In genomic region chr2:110100481-110101279, GRCh38 we compare ENCODE assay signal across 9 cellular contexts. TPM values are rescaled to one million over a fixed set of nuclear protein-coding genes. Genes with fewer than 3 reads are reported as not detected.
DNase-seq lines count a peak whose midpoint lies in the region; ATAC-seq and TF ChIP-seq lines count a peak whose summit lies in the region.
"Not testable (repeated sequence)": the region's sequence is repeated elsewhere in the genome, so short reads cannot be mapped to it uniquely, and the experiment has no call there.
"Had no signal": no experiment of that assay in that cellular context is flagged by ENCODE, and none has a peak within 500 bp of the region (broad histone marks: within the 10 kb centered on the region; RNA-seq: fewer than 3 reads in every experiment).

No MANE protein-coding gene starts in this region.

- H3K4me3 Mint-ChIP-seq in activated naive CD4-positive, alpha-beta T cell treated with anti-CD3 and anti-CD28 coated beads, Interleukin-2, amount 50 U/mL, for 24 hours = not testable (repeated sequence)

- H3F3A ChIP-seq in Loucy (ENCODE audit: low read depth) = not testable (repeated sequence)

- not testable (repeated sequence) for H3K27me3 Mint-ChIP-seq in activated naive CD4-positive, alpha-beta T cell treated with anti-CD3 and anti-CD28 coated beads, Interleukin-2, amount 50 U/mL, for 24 hours

- TF ChIP-seq EP300 in upper lobe of left lung (IDR thresholded peaks at IDR 0.05) = not testable (repeated sequence)

- H3K4me2 ChIP-seq in BLaER1 (peak overlapping the region; percentile 61), skeletal muscle satellite cell (ENCODE audit: low read length) (peak overlapping the region; percentile 72)
- H3K4me2 ChIP-seq in Loucy (ENCODE audit: low read depth, low read length, poor library complexity, severe bottlenecking) = not testable (repeated sequence)

- not testable (repeated sequence) for H3K4me1 Mint-ChIP-seq in activated naive CD4-positive, alpha-beta T cell treated with anti-CD3 and anti-CD28 coated beads, Interleukin-2, amount 50 U/mL, for 24 hours

- not testable (repeated sequence) for TF ChIP-seq CTCF in Loucy (conservative IDR thresholded peaks at IDR 0.05; ENCODE audit: low read length); upper lobe of left lung (IDR thresholded peaks at IDR 0.05)

- H3K27ac Mint-ChIP-seq in activated naive CD4-positive, alpha-beta T cell treated with anti-CD3 and anti-CD28 coated beads, Interleukin-2, amount 50 U/mL, for 24 hours = peak overlapping the region; percentile 5

- DNase-seq in right cardiac atrium (peak in 2 of 3 donors; percentile 62 to 65), upper lobe of left lung (peak in 1 of 2 donors; percentile 43)

- H3K9ac ChIP-seq in BLaER1; Loucy (ENCODE audit: low read depth, low read length, poor library complexity, severe bottlenecking): not testable (repeated sequence)
- peak overlapping the region; percentile 33 to 70 for H3K9ac ChIP-seq in duodenal mucosa (ENCODE audit: low read depth in 1 of 2, low read length in 2 of 2)
- peak overlapping the region; percentile 38 to 59 for H3K9ac ChIP-seq in mucosa of rectum (ENCODE audit: low read depth in 1 of 2, low read length in 2 of 2)
- H3K9ac ChIP-seq in skeletal muscle satellite cell (ENCODE audit: low read depth, low read length) = peak overlapping the region; percentile 89

- peaks cover 17% of the 10 kb centered on the region for H3K4me1 ChIP-seq in BLaER1
- peaks cover 38% of the 10 kb centered on the region for H3K4me1 ChIP-seq in Loucy (ENCODE audit: insufficient read depth, low read length, poor library complexity, severe bottlenecking)
- H3K4me1 ChIP-seq in duodenal mucosa (ENCODE audit: control insufficient read depth in 1 of 2, insufficient read depth in 2 of 2, low read length in 2 of 2) = peaks cover 47 to 52% of the 10 kb centered on the region in 2 donors
- peaks cover 13% of the 10 kb centered on the region for H3K4me1 ChIP-seq in right cardiac atrium (ENCODE audit: control insufficient read depth, insufficient read depth, low read length)
- peaks cover 46 to 51% of the 10 kb centered on the region in 2 donors for H3K4me1 ChIP-seq in mucosa of rectum (ENCODE audit: control insufficient read depth in 2 of 2, insufficient read depth in 2 of 2, low read length in 2 of 2)
- peaks cover 43% of the 10 kb centered on the region for H3K4me1 ChIP-seq in skeletal muscle satellite cell (ENCODE audit: control insufficient read depth, insufficient read depth, low read length)
- peaks cover 45 to 95% (median 79%) of the 10 kb centered on the region in 4 donors for H3K4me1 ChIP-seq in upper lobe of left lung

- H3K4me3 ChIP-seq in BLaER1; Loucy (ENCODE audit: low read length, poor library complexity, severe bottlenecking); right cardiac atrium (ENCODE audit: low read length); upper lobe of left lung: not testable (repeated sequence)
- H3K4me3 ChIP-seq in duodenal mucosa (ENCODE audit: low read depth in 1 of 2, low read length in 2 of 2) = peak overlapping the region in 1 of 2 donors; percentile 5
- peak overlapping the region in 1 of 2 donors; percentile 31 for H3K4me3 ChIP-seq in mucosa of rectum (ENCODE audit: low read length in 2 of 2)
- peak overlapping the region; percentile 36 for H3K4me3 ChIP-seq in skeletal muscle satellite cell (ENCODE audit: low read length)

- not testable (repeated sequence) for H3K9me3 Mint-ChIP-seq in activated naive CD4-positive, alpha-beta T cell treated with anti-CD3 and anti-CD28 coated beads, Interleukin-2, amount 50 U/mL, for 24 hours

- not testable (repeated sequence) for H3K27ac ChIP-seq in BLaER1
- H3K27ac ChIP-seq in duodenal mucosa (ENCODE audit: low read depth, low read length) (peak overlapping the region; percentile 83), right cardiac atrium (ENCODE audit: low read length) (peak overlapping the region; percentile 92), mucosa of rectum (ENCODE audit: low read depth in 2 of 2, low read length in 2 of 2) (peak overlapping the region; percentile 93 to 94), upper lobe of left lung (peak overlapping the region; percentile 85 to 93 (median 88))

- ATAC-seq in right cardiac atrium = peak; percentile 16 to 42
- not testable (repeated sequence) for ATAC-seq in upper lobe of left lung (ENCODE audit: low FRiP score in 2 of 2)

- TF ChIP-seq POLR2A in upper lobe of left lung (IDR thresholded peaks at IDR 0.05) = not testable (repeated sequence)

- not testable (repeated sequence) for H3K79me2 ChIP-seq in Loucy (ENCODE audit: insufficient read depth, low read length)

- not testable (repeated sequence) for H3K9me2 ChIP-seq in Loucy (replicated peaks; ENCODE audit: low read depth, low read length)

- H3K36me3 ChIP-seq in BLaER1; Loucy (ENCODE audit: insufficient read depth, low read length); mucosa of rectum (ENCODE audit: control insufficient read depth in 2 of 2, insufficient read depth in 2 of 2, low read length in 2 of 2); skeletal muscle satellite cell (ENCODE audit: insufficient read depth, low read length); upper lobe of left lung: not testable (repeated sequence)
- H3K36me3 ChIP-seq in duodenal mucosa (ENCODE audit: control insufficient read depth in 1 of 2, insufficient read depth in 2 of 2, low read length in 2 of 2) = peaks cover 4 to 20% of the 10 kb centered on the region in 2 donors

- not testable (repeated sequence) for H4K20me1 ChIP-seq in BLaER1; Loucy (ENCODE audit: insufficient read depth, low read length, poor library complexity, severe bottlenecking)

- not testable (repeated sequence) for H3K9me3 ChIP-seq in BLaER1; Loucy (ENCODE audit: insufficient read depth, low read depth, low read length); duodenal mucosa (ENCODE audit: control insufficient read depth in 1 of 2, low read length in 2 of 2); right cardiac atrium (ENCODE audit: control insufficient read depth, low read length); mucosa of rectum (ENCODE audit: control insufficient read depth in 2 of 2, low read length in 2 of 2); skeletal muscle satellite cell (replicated peaks; ENCODE audit: low read length); upper lobe of left lung

- H2AFZ ChIP-seq in Loucy (ENCODE audit: low read length) = 0 out of 2 replicates have a peak overlapping the region, but pooled peaks have one; percentile 27

- H3K27me3 ChIP-seq in BLaER1; Loucy (ENCODE audit: insufficient read depth, low read length, poor library complexity, severe bottlenecking); duodenal mucosa (ENCODE audit: control insufficient read depth in 1 of 2, insufficient read depth in 2 of 2, low read length in 2 of 2); right cardiac atrium (ENCODE audit: control insufficient read depth, insufficient read depth); mucosa of rectum (ENCODE audit: control insufficient read depth in 2 of 2, insufficient read depth in 2 of 2, low read length in 2 of 2); skeletal muscle satellite cell (ENCODE audit: control insufficient read depth, insufficient read depth, low read length); upper lobe of left lung: not testable (repeated sequence)

- 63% methylated on average over 12 of the region's 12 CpGs for WGBS in right cardiac atrium
- WGBS in upper lobe of left lung, 2 donors = 49 to 57% methylated on average over 7 to 12 of the region's 12 CpGs

- H3K36me3 Mint-ChIP-seq in activated naive CD4-positive, alpha-beta T cell treated with anti-CD3 and anti-CD28 coated beads, Interleukin-2, amount 50 U/mL, for 24 hours = not testable (repeated sequence)

- intact Hi-C loops in right cardiac atrium (cut with DNase I) = loop anchor here in 1 of 4 donors (10.0 kb wide), 1 partner anchor 54 kb away; no protein-coding TSS in a partner anchor

RNA-seq across cellular contexts. Expression of gene MALL, which starts 14.9 kb away (rescaled TPM):
- 10 to 100 TPM in 1 of 4 donors, 1 to 10 TPM in 3; 7.7 to 26.1 (median 8.1) TPM for total RNA-seq in right cardiac atrium
- 7.4 TPM for polyA plus RNA-seq in right cardiac atrium
- 2.0 and 5.9 TPM in 2 replicates for total RNA-seq in skeletal muscle satellite cell (2012; rRNA removed)
- 100 to 1,000 TPM in 4 of 6 donors, 10 to 100 TPM in 2; 40.9 to 203 (median 120) TPM for total RNA-seq in upper lobe of left lung
- polyA plus RNA-seq: naive thymus-derived CD8-positive, alpha-beta T cell had no signal
